Comparison of ENCODE assay signal across 1 cellular context in the genomic region with DNA sequence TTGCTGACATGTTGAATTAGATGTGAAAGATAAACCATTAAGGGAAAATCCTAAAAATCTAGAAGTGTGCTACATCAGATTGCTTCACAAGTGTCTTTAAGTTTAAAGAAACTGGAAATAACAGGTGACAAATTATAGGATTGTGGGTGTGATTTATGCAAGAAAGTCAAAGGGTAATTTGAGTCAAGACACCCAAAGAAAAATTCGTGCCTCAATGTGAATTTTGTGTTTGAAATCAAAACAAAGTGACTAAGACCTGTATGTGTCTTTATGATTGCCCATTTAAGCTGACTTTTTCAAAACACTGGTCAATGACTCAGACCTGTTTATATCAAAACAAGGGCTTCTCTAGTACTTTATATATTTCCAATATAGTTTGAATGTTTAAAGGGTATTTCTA.
TF ChIP-seq lines count a peak whose summit lies in the region.

No MANE protein-coding gene starts in this region.

TF ChIP-seq in HepG2, 621 proteins besides CTCF, POLR2A, EP300 and RAD21:
- TF ChIP-seq MAFF (IDR thresholded peaks at IDR 0.05; ENCODE audit: low read depth, low read length) (peak; percentile 45; the same call in 1 of the 2 replicates), ZNF251 (CRISPR knock-in tag; IDR thresholded peaks at IDR 0.05) (no peak), ZNF616 (CRISPR knock-in tag; IDR thresholded peaks at IDR 0.05; ENCODE audit: low read depth) (no peak), ZNF547 (CRISPR knock-in tag; IDR thresholded peaks at IDR 0.05) (no peak), MAFK (conservative IDR thresholded peaks at IDR 0.05 in 1 of 2, IDR thresholded peaks at IDR 0.05 in 1 of 2; ENCODE audit: low read length in 2 of 2) (peak; percentile 40 to 67; a peak in 3 of 4 replicates)
